23 cellular contexts compared by ENCODE assay signal in genomic region chr11:57932105-57932504, GRCh38.
"Had no signal": no experiment of that assay in that cellular context is flagged by ENCODE, and none has a peak within 500 bp of the region (broad histone marks: within the 10 kb centered on the region; RNA-seq: fewer than 3 reads in every experiment).

No MANE protein-coding gene starts in this region.

- H3K9me3 ChIP-seq: esophagus squamous epithelium, gastrocnemius medialis, gastroesophageal sphincter, heart left ventricle, heart right ventricle had no signal

- ATAC-seq: effector memory CD8-positive, alpha-beta T cell; esophagus mucosa; foreskin keratinocyte; gastrocnemius medialis; gastroesophageal sphincter; heart left ventricle had no signal

- H3K27me3 ChIP-seq: dorsolateral prefrontal cortex, esophagus squamous epithelium, gastrocnemius medialis, gastroesophageal sphincter, heart left ventricle, heart right ventricle had no signal

- H3K36me3 ChIP-seq: esophagus squamous epithelium, gastrocnemius medialis, gastroesophageal sphincter, heart left ventricle, heart right ventricle had no signal

- DNase-seq: cortex of kidney; dermis blood vessel endothelial cell; dorsolateral prefrontal cortex; effector CD4-positive, alpha-beta T cell; effector CD8-positive, alpha-beta T cell; effector memory CD4-positive, alpha-beta T cell; effector memory CD8-positive, alpha-beta T cell; endodermal cell; erythroblast; esophagus squamous epithelium; foreskin fibroblast; foreskin keratinocyte; foreskin melanocyte; gastrocnemius medialis; glutamatergic neuron; head of caudate nucleus; heart left ventricle; heart right ventricle had no signal

- H3K27me3 Mint-ChIP-seq: dendritic cell treated with granulocyte-macrophage colony-stimulating factor and Interleukin-4, amounts not matched to agents 40 ng/mL and 50 ng/mL, for 4 days had no signal

- H3K27ac ChIP-seq: coronary artery, dorsolateral prefrontal cortex, epithelial cell of prostate, esophagus squamous epithelium, foreskin keratinocyte, gastrocnemius medialis, gastroesophageal sphincter had no signal

- H3K9me3 Mint-ChIP-seq: dendritic cell treated with granulocyte-macrophage colony-stimulating factor and Interleukin-4, amounts not matched to agents 40 ng/mL and 50 ng/mL, for 4 days; effector memory CD8-positive, alpha-beta T cell had no signal

- H3K4me3 ChIP-seq: coronary artery, dorsolateral prefrontal cortex, esophagus squamous epithelium, gastrocnemius medialis, gastroesophageal sphincter, heart left ventricle, heart right ventricle had no signal

- H3K4me1 ChIP-seq: esophagus squamous epithelium, foreskin keratinocyte, gastrocnemius medialis, gastroesophageal sphincter had no signal

- H3K27ac Mint-ChIP-seq: dendritic cell treated with granulocyte-macrophage colony-stimulating factor and Interleukin-4, amounts not matched to agents 40 ng/mL and 50 ng/mL, for 4 days; effector memory CD8-positive, alpha-beta T cell; endodermal cell had no signal

- H3K4me3 Mint-ChIP-seq: dendritic cell treated with granulocyte-macrophage colony-stimulating factor and Interleukin-4, amounts not matched to agents 40 ng/mL and 50 ng/mL, for 4 days; effector memory CD8-positive, alpha-beta T cell; endodermal cell had no signal
